In genomic region chr20:35601021-35601973, GRCh38 we compare ENCODE assay signal across 8 cellular contexts.
DNase-seq lines count a peak whose midpoint lies in the region; ATAC-seq and TF ChIP-seq lines count a peak whose summit lies in the region.

No MANE protein-coding gene starts in this region.

- peak overlapping the region; percentile 12 to 32 for H3K27ac ChIP-seq in mucosa of rectum (ENCODE audit: low read depth in 2 of 2, low read length in 2 of 2)

- POLR2A ChIA-PET in AG04449 (lab: Yijun Ruan, JAX) = no interaction called here

- H3K4me3 ChIP-seq in AG04449 (ENCODE audit: low read depth, low read length) = peak overlapping the region; percentile 49
- peak overlapping the region; percentile 56 to 65 for H3K4me3 ChIP-seq in mucosa of rectum (ENCODE audit: low read length in 2 of 2)

- H3K36me3 ChIP-seq in mucosa of rectum (ENCODE audit: control insufficient read depth in 2 of 2, insufficient read depth in 2 of 2, low read length in 2 of 2) = no peaks in the 10 kb centered on the region

- no peaks in the 10 kb centered on the region for H3K9me3 ChIP-seq in mucosa of rectum (ENCODE audit: control insufficient read depth in 2 of 2, low read length in 2 of 2)

- H3K27me3 ChIP-seq in mucosa of rectum (ENCODE audit: control insufficient read depth in 2 of 2, insufficient read depth in 2 of 2, low read length in 2 of 2) = peaks cover 0 to 7% of the 10 kb centered on the region in 2 donors

- CTCF ChIA-PET in AG04449 (lab: Yijun Ruan, JAX) = interaction anchor here (0.7 to 1.7 kb wide), 7 partner anchors 9 to 353 kb away, joined by 3 to 10 read pairs (median 4); partner anchors contain the start of genes SCAND1 and SPAG4

- peak; percentile 45 for TF ChIP-seq CTCF in AG04449 (IDR thresholded peaks at IDR 0.05; ENCODE audit: insufficient read depth, low read length, missing control alignments)

- ATAC-seq in GM21825 (IDR thresholded peaks at IDR 0.05; ENCODE audit: unreplicated experiment) (peak; percentile 62), HG03571 (IDR thresholded peaks at IDR 0.05; ENCODE audit: unreplicated experiment) (no peak)

- DNase-seq in AG04449 (ENCODE audit: low read depth, low spot score) = no peak
- DNase-seq in NCI-H69 (lab: John Stamatoyannopoulos, UW) = peak; percentile 85
- peak; percentile 82 for DNase-seq in activated CD8-positive, alpha-beta memory T cell treated with anti-CD3 and anti-CD28 coated beads, Interleukin-2, amount 50 U/mL, for 4 hours
- peak; percentile 60 for DNase-seq in epidermal melanocyte (ENCODE audit: insufficient read length, low spot score)
- DNase-seq in stimulated activated CD8-positive, alpha-beta memory T cell treated with anti-CD3 and anti-CD28 coated beads, Interleukin-4, amount 100 ng/mL, for 1 hour (ENCODE audit: low read depth in 2 of 2, low spot score in 1 of 2) = peak; percentile 36 to 55

- peaks cover 0 to 13% of the 10 kb centered on the region in 2 donors for H3K4me1 ChIP-seq in mucosa of rectum (ENCODE audit: control insufficient read depth in 2 of 2, insufficient read depth in 2 of 2, low read length in 2 of 2)

- H3K9ac ChIP-seq in mucosa of rectum (ENCODE audit: low read depth in 1 of 2, low read length in 2 of 2) = peak overlapping the region; percentile 47 to 66
